In the genomic region with DNA sequence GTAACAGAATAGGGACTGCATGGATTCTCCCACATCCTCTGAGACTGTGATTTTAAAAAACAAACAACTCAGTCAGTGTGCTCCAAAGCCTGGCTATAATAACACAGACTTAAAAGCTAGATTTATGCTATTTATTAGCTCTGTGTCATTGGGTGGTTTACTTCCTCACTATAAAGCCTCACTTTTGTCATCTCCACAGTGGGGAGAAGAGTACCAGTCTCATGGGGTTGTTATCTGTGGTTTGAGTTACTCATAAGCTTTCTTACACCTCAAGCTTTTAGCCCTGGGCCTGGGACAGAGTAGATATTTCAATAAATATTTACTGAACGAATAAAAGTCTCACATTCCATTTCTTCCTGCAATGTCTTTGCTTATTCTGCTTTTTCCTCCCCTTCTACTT, we compare ENCODE assay signal across 1 cellular context.
TF ChIP-seq lines count a peak whose summit lies in the region.

No MANE protein-coding gene starts in this region.

TF ChIP-seq in SK-N-SH, 30 proteins besides CTCF, POLR2A, EP300 and RAD21 (continued from another document):
- TF ChIP-seq REST (IDR thresholded peaks at IDR 0.05; ENCODE audit: low read depth, low read length): no peak
- no peak for TF ChIP-seq NFIC (IDR thresholded peaks at IDR 0.05; ENCODE audit: borderline replicate concordance)
- TF ChIP-seq GATA2 (CRISPR knock-in tag; IDR thresholded peaks at IDR 0.05): no peak
- TF ChIP-seq, protein P1, sequence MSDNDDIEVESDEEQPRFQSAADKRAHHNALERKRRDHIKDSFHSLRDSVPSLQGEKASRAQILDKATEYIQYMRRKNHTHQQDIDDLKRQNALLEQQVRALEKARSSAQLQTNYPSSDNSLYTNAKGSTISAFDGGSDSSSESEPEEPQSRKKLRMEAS (IDR thresholded peaks at IDR 0.05; ENCODE audit: low read depth): no peak
- TF ChIP-seq TCF12 (IDR thresholded peaks at IDR 0.05): no peak
- no peak for TF ChIP-seq JUND (IDR thresholded peaks at IDR 0.05)
- no peak for TF ChIP-seq USF2 (IDR thresholded peaks at IDR 0.05; ENCODE audit: borderline replicate concordance, low read depth, low read length)
- no peak for TF ChIP-seq CHD2 (IDR thresholded peaks at IDR 0.05; ENCODE audit: low read length, partially characterized antibody)
- TF ChIP-seq RXRA (IDR thresholded peaks at IDR 0.05; ENCODE audit: borderline replicate concordance, low read depth): no peak
- no peak for TF ChIP-seq NRF1 (IDR thresholded peaks at IDR 0.05; ENCODE audit: low read depth, low read length)
- no peak for TF ChIP-seq PBX3 (IDR thresholded peaks at IDR 0.05)
